In genomic region chr16:23710008-23710407, GRCh38 we compare ENCODE assay signal across 35 cellular contexts. TPM values are rescaled to one million over a fixed set of nuclear protein-coding genes. Genes with fewer than 3 reads are reported as not detected.
"Had no signal": no experiment of that assay in that cellular context is flagged by ENCODE, and none has a peak within 500 bp of the region (broad histone marks: within the 10 kb centered on the region; RNA-seq: fewer than 3 reads in every experiment).

No MANE protein-coding gene starts in this region.

- ATAC-seq: activated CD4-positive, CD25-positive, alpha-beta regulatory T cell treated with anti-CD3 and anti-CD28 coated beads, Interleukin-2, amount 50 U/mL, for 24 hours; activated CD8-positive, alpha-beta T cell treated with anti-CD3 and anti-CD28 coated beads for 36 hours; activated naive CD8-positive, alpha-beta T cell treated with anti-CD3 and anti-CD28 coated beads, Interleukin-2, amount 50 U/mL, for 24 hours; activated T-cell treated with anti-CD3 and anti-CD28 coated beads, Interleukin-2, amount 50 U/mL, for 4 hours; activated T-helper 17 cell treated with anti-CD3 and anti-CD28 coated beads, Interleukin-2, amount 50 U/mL, for 72 hours; body of pancreas; foreskin keratinocyte; gastrocnemius medialis; heart left ventricle; T-helper 17 cell had no signal

- H3K27me3 ChIP-seq: body of pancreas, colonic mucosa had no signal

- FAIRE-seq: endometrium had no signal

- DNase-seq: activated B cell treated with CpG ODN at 0.5 μM for 24 hours; activated CD4-positive, alpha-beta T cell treated with anti-CD3 and anti-CD28 coated beads for 48 hours; activated CD4-positive, alpha-beta T cell treated with anti-CD3 and anti-CD28 coated beads, Interleukin-2, amount 50 U/mL, for 1 hour; activated CD4-positive, alpha-beta T cell treated with anti-CD3 and anti-CD28 coated beads, Interleukin-2, amount 50 U/mL, for 48 hours; activated CD8-positive, alpha-beta memory T cell treated with anti-CD3 and anti-CD28 coated beads for 24 hours; activated CD8-positive, alpha-beta T cell treated with anti-CD3 and anti-CD28 coated beads for 36 hours; activated effector memory CD4-positive, alpha-beta T cell treated with Interleukin-2 at 50 U/mL for 16 hours; activated gamma-delta T cell treated with Interleukin-2 at 50 U/mL for 16 hours; activated naive CD4-positive, alpha-beta T cell treated with anti-CD3 and anti-CD28 coated beads for 36 hours; activated naive CD8-positive, alpha-beta T cell treated with anti-CD3 and anti-CD28 coated beads for 36 hours; activated naive CD8-positive, alpha-beta T cell treated with anti-CD3 and anti-CD28 coated beads, Interleukin-2, amount 50 U/mL, for 24 hours; activated T-cell treated with anti-CD3 and anti-CD28 coated beads, Interleukin-2, amount 50 U/mL, for 4 hours; adrenal gland; amygdala; aorta; body of pancreas; central memory CD4-positive, alpha-beta T cell; cerebellar nuclear complex; colonic mucosa; effector CD8-positive, alpha-beta T cell; erythroblast; foreskin keratinocyte; gastrocnemius medialis; glutamatergic neuron; heart left ventricle; T-helper 1 cell; T-helper 17 cell; T1000 had no signal

- H3K36me3 ChIP-seq: adrenal gland, cardiac muscle cell, esophagus muscularis mucosa, gastrocnemius medialis, heart left ventricle had no signal

- H3K27ac ChIP-seq: adrenal gland, body of pancreas, cardiac muscle cell, colonic mucosa, esophagus muscularis mucosa, foreskin keratinocyte, gastrocnemius medialis, heart left ventricle, VCaP had no signal

- H3K4me1 ChIP-seq: adrenal gland, body of pancreas, colonic mucosa, esophagus muscularis mucosa, foreskin keratinocyte, gastrocnemius medialis had no signal

- H3K9me3 ChIP-seq: adrenal gland, colonic mucosa, gastrocnemius medialis had no signal

- H3K4me3 ChIP-seq: adrenal gland, body of pancreas, cardiac muscle cell, colonic mucosa, esophagus muscularis mucosa, gastrocnemius medialis, heart left ventricle had no signal

RNA-seq across cellular contexts. Expression of gene ERN2, which starts 3.0 kb away (rescaled TPM):
- total RNA-seq: activated B cell treated with CpG ODN at 0.5 μM for 24 hours; activated CD8-positive, alpha-beta T cell treated with anti-CD3 and anti-CD28 coated beads for 36 hours; activated naive CD4-positive, alpha-beta T cell treated with anti-CD3 and anti-CD28 coated beads for 36 hours; activated naive CD8-positive, alpha-beta T cell treated with anti-CD3 and anti-CD28 coated beads for 36 hours; activated T-helper 17 cell treated with anti-CD3 and anti-CD28 coated beads, Interleukin-2, amount 50 U/mL, for 72 hours; aorta; dermis microvascular lymphatic vessel endothelial cell; foreskin keratinocyte; heart left ventricle; T-helper 17 cell had no signal
- polyA plus RNA-seq: foreskin keratinocyte had no signal

RNA-seq across cellular contexts. Expression of gene CHP2, which starts 44.8 kb away (rescaled TPM):
- total RNA-seq: activated B cell treated with CpG ODN at 0.5 μM for 24 hours; activated CD8-positive, alpha-beta T cell treated with anti-CD3 and anti-CD28 coated beads for 36 hours; activated naive CD4-positive, alpha-beta T cell treated with anti-CD3 and anti-CD28 coated beads for 36 hours; activated naive CD8-positive, alpha-beta T cell treated with anti-CD3 and anti-CD28 coated beads for 36 hours; activated T-cell treated with anti-CD3 and anti-CD28 coated beads, Interleukin-2, amount 50 U/mL, for 4 hours; activated T-helper 17 cell treated with anti-CD3 and anti-CD28 coated beads, Interleukin-2, amount 50 U/mL, for 72 hours; body of pancreas; cardiac muscle cell; dermis microvascular lymphatic vessel endothelial cell; esophagus muscularis mucosa; foreskin keratinocyte; heart left ventricle; T-helper 17 cell had no signal
- polyA plus RNA-seq: cardiac muscle cell had no signal
